In the genomic region with DNA sequence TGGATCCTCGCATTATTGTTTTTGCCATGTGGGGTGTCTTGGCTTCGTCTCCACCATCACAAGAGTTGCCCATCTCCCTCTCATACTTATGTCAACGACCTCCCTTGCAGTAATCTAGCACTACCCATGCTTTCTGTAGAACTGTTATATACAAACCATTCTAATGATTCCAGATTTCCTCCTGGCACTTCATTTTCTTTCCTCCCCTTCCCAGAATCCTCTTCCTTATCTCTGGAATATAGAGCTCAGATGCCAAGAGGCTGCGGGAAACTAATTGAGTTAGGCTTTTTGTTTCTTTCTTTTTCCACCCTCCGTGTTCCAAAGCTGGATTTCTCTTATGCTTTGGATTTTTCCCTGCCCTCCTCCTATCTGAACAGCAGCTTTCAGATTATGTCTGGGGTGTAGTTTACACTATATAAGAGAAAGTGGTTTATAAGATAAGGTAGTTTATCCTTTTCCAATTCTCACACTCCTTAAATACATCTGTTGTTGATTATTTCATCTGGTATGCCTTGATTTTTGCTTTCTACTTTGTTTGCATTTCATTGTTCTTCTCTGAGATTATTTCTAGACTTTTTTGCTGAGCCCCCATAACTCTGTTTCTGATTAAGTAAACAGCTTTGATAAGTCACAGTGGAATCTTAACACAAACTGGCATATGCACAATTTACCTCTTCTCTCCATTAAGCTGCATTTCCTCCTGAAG, we compare ENCODE assay signal across 1 cellular context.
TF ChIP-seq lines count a peak whose summit lies in the region.

No MANE protein-coding gene starts in this region.

TF ChIP-seq in GM23338, 12 proteins besides CTCF, POLR2A, EP300 and RAD21:
- TF ChIP-seq ZNF331 (CRISPR knock-in tag; IDR thresholded peaks at IDR 0.05; ENCODE audit: low read depth) = no peak
- no peak for TF ChIP-seq JUNB (IDR thresholded peaks at IDR 0.05; ENCODE audit: unreplicated experiment)
- no peak for TF ChIP-seq EZH2phosphoT487 (IDR thresholded peaks at IDR 0.05; ENCODE audit: unreplicated experiment)
- TF ChIP-seq NANOG (IDR thresholded peaks at IDR 0.05; ENCODE audit: borderline replicate concordance) = no peak
- no peak for TF ChIP-seq CREB1 (CRISPR knock-in tag; IDR thresholded peaks at IDR 0.05; ENCODE audit: low read depth)
- no peak for TF ChIP-seq POLR2AphosphoS5 (IDR thresholded peaks at IDR 0.05; ENCODE audit: low read depth)
- TF ChIP-seq EZH2 (IDR thresholded peaks at IDR 0.05; ENCODE audit: low read depth, unreplicated experiment) = no peak
- TF ChIP-seq, protein P1, sequence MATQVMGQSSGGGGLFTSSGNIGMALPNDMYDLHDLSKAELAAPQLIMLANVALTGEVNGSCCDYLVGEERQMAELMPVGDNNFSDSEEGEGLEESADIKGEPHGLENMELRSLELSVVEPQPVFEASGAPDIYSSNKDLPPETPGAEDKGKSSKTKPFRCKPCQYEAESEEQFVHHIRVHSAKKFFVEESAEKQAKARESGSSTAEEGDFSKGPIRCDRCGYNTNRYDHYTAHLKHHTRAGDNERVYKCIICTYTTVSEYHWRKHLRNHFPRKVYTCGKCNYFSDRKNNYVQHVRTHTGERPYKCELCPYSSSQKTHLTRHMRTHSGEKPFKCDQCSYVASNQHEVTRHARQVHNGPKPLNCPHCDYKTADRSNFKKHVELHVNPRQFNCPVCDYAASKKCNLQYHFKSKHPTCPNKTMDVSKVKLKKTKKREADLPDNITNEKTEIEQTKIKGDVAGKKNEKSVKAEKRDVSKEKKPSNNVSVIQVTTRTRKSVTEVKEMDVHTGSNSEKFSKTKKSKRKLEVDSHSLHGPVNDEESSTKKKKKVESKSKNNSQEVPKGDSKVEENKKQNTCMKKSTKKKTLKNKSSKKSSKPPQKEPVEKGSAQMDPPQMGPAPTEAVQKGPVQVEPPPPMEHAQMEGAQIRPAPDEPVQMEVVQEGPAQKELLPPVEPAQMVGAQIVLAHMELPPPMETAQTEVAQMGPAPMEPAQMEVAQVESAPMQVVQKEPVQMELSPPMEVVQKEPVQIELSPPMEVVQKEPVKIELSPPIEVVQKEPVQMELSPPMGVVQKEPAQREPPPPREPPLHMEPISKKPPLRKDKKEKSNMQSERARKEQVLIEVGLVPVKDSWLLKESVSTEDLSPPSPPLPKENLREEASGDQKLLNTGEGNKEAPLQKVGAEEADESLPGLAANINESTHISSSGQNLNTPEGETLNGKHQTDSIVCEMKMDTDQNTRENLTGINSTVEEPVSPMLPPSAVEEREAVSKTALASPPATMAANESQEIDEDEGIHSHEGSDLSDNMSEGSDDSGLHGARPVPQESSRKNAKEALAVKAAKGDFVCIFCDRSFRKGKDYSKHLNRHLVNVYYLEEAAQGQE (IDR thresholded peaks at IDR 0.05; ENCODE audit: unreplicated experiment) = no peak
- no peak for TF ChIP-seq ZNF114 (CRISPR knock-in tag; IDR thresholded peaks at IDR 0.05)
- TF ChIP-seq STAT1 (IDR thresholded peaks at IDR 0.05; ENCODE audit: unreplicated experiment) = no peak
- TF ChIP-seq, protein P2, sequence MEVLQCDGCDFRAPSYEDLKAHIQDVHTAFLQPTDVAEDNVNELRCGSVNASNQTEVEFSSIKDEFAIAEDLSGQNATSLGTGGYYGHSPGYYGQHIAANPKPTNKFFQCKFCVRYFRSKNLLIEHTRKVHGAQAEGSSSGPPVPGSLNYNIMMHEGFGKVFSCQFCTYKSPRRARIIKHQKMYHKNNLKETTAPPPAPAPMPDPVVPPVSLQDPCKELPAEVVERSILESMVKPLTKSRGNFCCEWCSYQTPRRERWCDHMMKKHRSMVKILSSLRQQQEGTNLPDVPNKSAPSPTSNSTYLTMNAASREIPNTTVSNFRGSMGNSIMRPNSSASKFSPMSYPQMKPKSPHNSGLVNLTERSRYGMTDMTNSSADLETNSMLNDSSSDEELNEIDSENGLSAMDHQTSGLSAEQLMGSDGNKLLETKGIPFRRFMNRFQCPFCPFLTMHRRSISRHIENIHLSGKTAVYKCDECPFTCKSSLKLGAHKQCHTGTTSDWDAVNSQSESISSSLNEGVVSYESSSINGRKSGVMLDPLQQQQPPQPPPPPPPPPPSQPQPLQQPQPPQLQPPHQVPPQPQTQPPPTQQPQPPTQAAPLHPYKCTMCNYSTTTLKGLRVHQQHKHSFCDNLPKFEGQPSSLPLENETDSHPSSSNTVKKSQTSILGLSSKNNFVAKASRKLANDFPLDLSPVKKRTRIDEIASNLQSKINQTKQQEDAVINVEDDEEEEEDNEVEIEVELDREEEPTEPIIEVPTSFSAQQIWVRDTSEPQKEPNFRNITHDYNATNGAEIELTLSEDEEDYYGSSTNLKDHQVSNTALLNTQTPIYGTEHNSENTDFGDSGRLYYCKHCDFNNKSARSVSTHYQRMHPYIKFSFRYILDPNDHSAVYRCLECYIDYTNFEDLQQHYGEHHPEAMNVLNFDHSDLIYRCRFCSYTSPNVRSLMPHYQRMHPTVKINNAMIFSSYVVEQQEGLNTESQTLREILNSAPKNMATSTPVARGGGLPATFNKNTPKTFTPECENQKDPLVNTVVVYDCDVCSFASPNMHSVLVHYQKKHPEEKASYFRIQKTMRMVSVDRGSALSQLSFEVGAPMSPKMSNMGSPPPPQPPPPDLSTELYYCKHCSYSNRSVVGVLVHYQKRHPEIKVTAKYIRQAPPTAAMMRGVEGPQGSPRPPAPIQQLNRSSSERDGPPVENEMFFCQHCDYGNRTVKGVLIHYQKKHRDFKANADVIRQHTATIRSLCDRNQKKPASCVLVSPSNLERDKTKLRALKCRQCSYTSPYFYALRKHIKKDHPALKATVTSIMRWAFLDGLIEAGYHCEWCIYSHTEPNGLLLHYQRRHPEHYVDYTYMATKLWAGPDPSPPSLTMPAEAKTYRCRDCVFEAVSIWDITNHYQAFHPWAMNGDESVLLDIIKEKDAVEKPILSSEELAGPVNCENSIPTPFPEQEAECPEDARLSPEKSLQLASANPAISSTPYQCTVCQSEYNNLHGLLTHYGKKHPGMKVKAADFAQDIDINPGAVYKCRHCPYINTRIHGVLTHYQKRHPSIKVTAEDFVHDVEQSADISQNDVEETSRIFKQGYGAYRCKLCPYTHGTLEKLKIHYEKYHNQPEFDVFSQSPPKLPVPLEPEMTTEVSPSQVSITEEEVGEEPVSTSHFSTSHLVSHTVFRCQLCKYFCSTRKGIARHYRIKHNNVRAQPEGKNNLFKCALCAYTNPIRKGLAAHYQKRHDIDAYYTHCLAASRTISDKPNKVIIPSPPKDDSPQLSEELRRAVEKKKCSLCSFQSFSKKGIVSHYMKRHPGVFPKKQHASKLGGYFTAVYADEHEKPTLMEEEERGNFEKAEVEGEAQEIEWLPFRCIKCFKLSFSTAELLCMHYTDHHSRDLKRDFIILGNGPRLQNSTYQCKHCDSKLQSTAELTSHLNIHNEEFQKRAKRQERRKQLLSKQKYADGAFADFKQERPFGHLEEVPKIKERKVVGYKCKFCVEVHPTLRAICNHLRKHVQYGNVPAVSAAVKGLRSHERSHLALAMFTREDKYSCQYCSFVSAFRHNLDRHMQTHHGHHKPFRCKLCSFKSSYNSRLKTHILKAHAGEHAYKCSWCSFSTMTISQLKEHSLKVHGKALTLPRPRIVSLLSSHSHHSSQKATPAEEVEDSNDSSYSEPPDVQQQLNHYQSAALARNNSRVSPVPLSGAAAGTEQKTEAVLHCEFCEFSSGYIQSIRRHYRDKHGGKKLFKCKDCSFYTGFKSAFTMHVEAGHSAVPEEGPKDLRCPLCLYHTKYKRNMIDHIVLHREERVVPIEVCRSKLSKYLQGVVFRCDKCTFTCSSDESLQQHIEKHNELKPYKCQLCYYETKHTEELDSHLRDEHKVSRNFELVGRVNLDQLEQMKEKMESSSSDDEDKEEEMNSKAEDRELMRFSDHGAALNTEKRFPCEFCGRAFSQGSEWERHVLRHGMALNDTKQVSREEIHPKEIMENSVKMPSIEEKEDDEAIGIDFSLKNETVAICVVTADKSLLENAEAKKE (CRISPR knock-in tag; IDR thresholded peaks at IDR 0.05) = no peak
- TF ChIP-seq, protein P3, sequence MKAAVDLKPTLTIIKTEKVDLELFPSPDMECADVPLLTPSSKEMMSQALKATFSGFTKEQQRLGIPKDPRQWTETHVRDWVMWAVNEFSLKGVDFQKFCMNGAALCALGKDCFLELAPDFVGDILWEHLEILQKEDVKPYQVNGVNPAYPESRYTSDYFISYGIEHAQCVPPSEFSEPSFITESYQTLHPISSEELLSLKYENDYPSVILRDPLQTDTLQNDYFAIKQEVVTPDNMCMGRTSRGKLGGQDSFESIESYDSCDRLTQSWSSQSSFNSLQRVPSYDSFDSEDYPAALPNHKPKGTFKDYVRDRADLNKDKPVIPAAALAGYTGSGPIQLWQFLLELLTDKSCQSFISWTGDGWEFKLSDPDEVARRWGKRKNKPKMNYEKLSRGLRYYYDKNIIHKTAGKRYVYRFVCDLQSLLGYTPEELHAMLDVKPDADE (IDR thresholded peaks at IDR 0.05) = no peak
